ENCODE assay signal across 7 cellular contexts in genomic region chr22:16911340-16911739, GRCh38.
DNase-seq lines count a peak whose midpoint lies in the region; ATAC-seq, FAIRE-seq and TF ChIP-seq lines count a peak whose summit lies in the region.
"Not testable (repeated sequence)": the region's sequence is repeated elsewhere in the genome, so short reads cannot be mapped to it uniquely, and the experiment has no call there.

No MANE protein-coding gene starts in this region.

- peak; percentile 89 for FAIRE-seq in H54 (lab: Jason Lieb, UNC)

- ATAC-seq in CD4-positive, alpha-beta T cell (ENCODE audit: poor library complexity), result not testable (repeated sequence)

- H3K27ac ChIP-seq in CD4-positive, alpha-beta T cell (ENCODE audit: low read depth, low read length); OCI-LY7 (ENCODE audit: low read depth, low read length, poor library complexity, severe bottlenecking); hepatocyte: not testable (repeated sequence)

- peaks cover 39% of the 10 kb centered on the region for H3K4me1 ChIP-seq in OCI-LY7 (ENCODE audit: insufficient read depth, low read length, poor library complexity, severe bottlenecking)
- H3K4me1 ChIP-seq in hepatocyte (ENCODE audit: insufficient read depth), result not testable (repeated sequence)

- not testable (repeated sequence) for H3K4me3 ChIP-seq in OCI-LY7 (ENCODE audit: low read depth, low read length, poor library complexity, severe bottlenecking); astrocyte of the spinal cord (ENCODE audit: low read depth, low read length); epithelial cell of proximal tubule (ENCODE audit: low read depth, low read length); hepatocyte

- H3K9me2 ChIP-seq in OCI-LY7 (ENCODE audit: insufficient read depth, low read length); hepatocyte (replicated peaks; ENCODE audit: insufficient read depth): not testable (repeated sequence)

- H3K4me1 Mint-ChIP-seq in CD4-positive, alpha-beta T cell (ENCODE audit: low read depth); osteocyte (ENCODE audit: unreplicated experiment): not testable (repeated sequence)

- H3K9me3 ChIP-seq in CD4-positive, alpha-beta T cell (ENCODE audit: control insufficient read depth, low read length); OCI-LY7 (ENCODE audit: low read length); hepatocyte (ENCODE audit: low read depth): not testable (repeated sequence)

- not testable (repeated sequence) for H3K79me2 ChIP-seq in OCI-LY7 (ENCODE audit: insufficient read depth, low read depth, low read length); hepatocyte

- WGBS in hepatocyte (ENCODE audit: low lambda C conversion rate, missing lambda C conversion rate), result 24% methylated on average over 2 of the region's 2 CpGs

- not testable (repeated sequence) for H2AFZ ChIP-seq in OCI-LY7 (ENCODE audit: low read length); hepatocyte

- H3K4me2 ChIP-seq in OCI-LY7 (ENCODE audit: low read length); hepatocyte: not testable (repeated sequence)

- in situ Hi-C loops in astrocyte of the spinal cord (cut with HindIII; ENCODE audit: low sequenced_read_pairs), result not testable (repeated sequence)

- not testable (repeated sequence) for TF ChIP-seq POLR2A in H54 (IDR thresholded peaks at IDR 0.05; ENCODE audit: low read depth, low read length)

- intact Hi-C loops in CD4-positive, alpha-beta T cell (cut with DNase I, micrococcal nuclease); OCI-LY7 (cut with micrococcal nuclease; ENCODE audit: unreplicated experiment): not testable (repeated sequence)

- H3K27ac Mint-ChIP-seq in CD4-positive, alpha-beta T cell; osteocyte (ENCODE audit: unreplicated experiment): not testable (repeated sequence)

- BruUV-seq in OCI-LY7 (replicated peaks; lab: Mats Ljungman, UMichigan), result not testable (repeated sequence)

- H3K4me3 Mint-ChIP-seq in CD4-positive, alpha-beta T cell; osteocyte (ENCODE audit: unreplicated experiment): not testable (repeated sequence)

- not testable (repeated sequence) for H4K20me1 ChIP-seq in OCI-LY7 (ENCODE audit: insufficient read depth, low read length); hepatocyte (ENCODE audit: insufficient read depth, poor library complexity, severe bottlenecking)

- H3K36me3 Mint-ChIP-seq in CD4-positive, alpha-beta T cell (ENCODE audit: low read depth); osteocyte (ENCODE audit: unreplicated experiment): not testable (repeated sequence)

- not testable (repeated sequence) for DNase-seq in CD4-positive, alpha-beta T cell; H54 (ENCODE audit: insufficient read length, low spot score); OCI-LY7 (ENCODE audit: low spot score); astrocyte of the spinal cord (ENCODE audit: low read depth, low spot score); epithelial cell of proximal tubule (ENCODE audit: low read depth); hepatocyte (ENCODE audit: low spot score); osteocyte (ENCODE audit: extremely low spot score, unreplicated experiment)

- CTCF ChIA-PET in CD4-positive, alpha-beta T cell (lab: Charles Lee); OCI-LY7 (lab: Charles Lee; ENCODE audit: unreplicated experiment): not testable (repeated sequence)

- H3K27me3 Mint-ChIP-seq in CD4-positive, alpha-beta T cell, result peaks cover 44% of the 10 kb centered on the region
- H3K27me3 Mint-ChIP-seq in osteocyte (ENCODE audit: unreplicated experiment), result not testable (repeated sequence)

- H3K9me3 Mint-ChIP-seq in CD4-positive, alpha-beta T cell; osteocyte (ENCODE audit: unreplicated experiment): not testable (repeated sequence)

- not testable (repeated sequence) for H3K36me3 ChIP-seq in OCI-LY7 (ENCODE audit: insufficient read depth, low read length); hepatocyte (replicated peaks; ENCODE audit: insufficient read depth, low read depth)

- H3K27me3 ChIP-seq in CD4-positive, alpha-beta T cell (ENCODE audit: control insufficient read depth, insufficient read depth, low read length), result peaks cover 15% of the 10 kb centered on the region
- not testable (repeated sequence) for H3K27me3 ChIP-seq in hepatocyte

- peak; percentile 21 for TF ChIP-seq CTCF in CD4-positive, alpha-beta T cell (IDR thresholded peaks at IDR 0.05)
- peak; percentile 66 for TF ChIP-seq CTCF in OCI-LY7 (conservative IDR thresholded peaks at IDR 0.05; ENCODE audit: low read length)
- TF ChIP-seq CTCF in astrocyte of the spinal cord (IDR thresholded peaks at IDR 0.05; ENCODE audit: low read depth, low read length), result peak; percentile 8
- peak; percentile 40 for TF ChIP-seq CTCF in epithelial cell of proximal tubule (conservative IDR thresholded peaks at IDR 0.05; ENCODE audit: low read depth, low read length)
- peak; percentile 44 for TF ChIP-seq CTCF in hepatocyte (IDR thresholded peaks at IDR 0.05; ENCODE audit: poor library complexity)
- peak; percentile 37 for TF ChIP-seq CTCF in osteocyte (IDR thresholded peaks at IDR 0.05)

- POLR2A ChIA-PET in CD4-positive, alpha-beta T cell (lab: Charles Lee); OCI-LY7 (lab: Charles Lee): not testable (repeated sequence)

Comparison
In these comparisons a context has a peak if more than half of its experiments do, and no peak if none do; other contexts are left out.
1. CTCF ChIP-seq: peak in every context shown above with its lines; median percentile 66 in OCI-LY7; 44 in hepatocyte; 40 in epithelial cell of proximal tubule; 37 in osteocyte; 21 in CD4-positive, alpha-beta T cell; 8 in astrocyte of the spinal cord.